Comparison of ENCODE assay signal across 33 cellular contexts in genomic region chr22:32076726-32077550, GRCh38. TPM values are rescaled to one million over a fixed set of nuclear protein-coding genes. Genes with fewer than 3 reads are reported as not detected.
"Had no signal": no experiment of that assay in that cellular context is flagged by ENCODE, and none has a peak within 500 bp of the region (broad histone marks: within the 10 kb centered on the region; RNA-seq: fewer than 3 reads in every experiment).

No MANE protein-coding gene starts in this region.

- H3K36me3 ChIP-seq: brain microvascular endothelial cell, esophagus squamous epithelium, gastroesophageal sphincter, lower lobe of right lung, neural progenitor cell, transverse colon had no signal

- DNase-seq: activated CD4-positive, alpha-beta T cell treated with anti-CD3 and anti-CD28 coated beads for 48 hours; activated CD4-positive, alpha-beta T cell treated with anti-CD3 and anti-CD28 coated beads, Interleukin-2, amount 50 U/mL, for 48 hours; activated CD8-positive, alpha-beta memory T cell treated with anti-CD3 and anti-CD28 coated beads, Interleukin-2, amount 50 U/mL, for 4 hours; activated effector memory CD4-positive, alpha-beta T cell treated with anti-CD3 and anti-CD28 coated beads, Interleukin-2, amount 50 U/mL, for 16 hours; activated naive CD4-positive, alpha-beta T cell treated with anti-CD3 and anti-CD28 coated beads for 36 hours; activated T-cell treated with anti-CD3 and anti-CD28 coated beads, Interleukin-2, amount 50 U/mL, for 1 hour; amniotic stem cell; brain microvascular endothelial cell; central memory CD4-positive, alpha-beta T cell; effector CD4-positive, alpha-beta T cell; esophagus squamous epithelium; hippocampal formation; left colon; lower lobe of right lung; mesenchymal stem cell; natural killer cell; occipital lobe; psoas muscle; stimulated activated CD4-positive, alpha-beta T cell treated with anti-CD3 and anti-CD28 coated beads, Interleukin-2, amount 100 ng/mL, for 48 hours; stimulated activated naive CD8-positive, alpha-beta T cell treated with anti-CD3 and anti-CD28 coated beads, Interleukin-15, Interleukin-2, amounts not matched to agents 100 U/mL and 50 U/mL, for 24 hours; SW 1271; T-helper 9 cell; testis; transverse colon had no signal

- H3K27ac ChIP-seq: brain microvascular endothelial cell, esophagus squamous epithelium, gastroesophageal sphincter, lower lobe of right lung, neural progenitor cell, parathyroid adenoma, psoas muscle, testis, VCaP had no signal

- H3K4me1 ChIP-seq: esophagus squamous epithelium, gastroesophageal sphincter, lower lobe of right lung, neural progenitor cell, parathyroid adenoma had no signal

- H3K27me3 ChIP-seq: neural progenitor cell, testis, transverse colon had no signal

- H3K4me3 ChIP-seq: esophagus squamous epithelium, gastroesophageal sphincter, lower lobe of right lung, neural progenitor cell, psoas muscle, testis, transverse colon had no signal

- H3K9me3 ChIP-seq: esophagus squamous epithelium, gastroesophageal sphincter, lower lobe of right lung, psoas muscle, testis, transverse colon had no signal

- ATAC-seq: activated CD4-positive, CD25-positive, alpha-beta regulatory T cell treated with anti-CD3 and anti-CD28 coated beads, Interleukin-2, amount 50 U/mL, for 24 hours; gastroesophageal sphincter; natural killer cell; psoas muscle; stimulated activated naive CD8-positive, alpha-beta T cell treated with anti-CD3 and anti-CD28 coated beads, Interleukin-15, Interleukin-2, amounts not matched to agents 100 U/mL and 50 U/mL, for 24 hours had no signal

RNA-seq across cellular contexts. Expression of gene SLC5A1, which starts 33.9 kb away (rescaled TPM):
- total RNA-seq: activated CD8-positive, alpha-beta memory T cell treated with anti-CD3 and anti-CD28 coated beads for 36 hours; activated naive CD4-positive, alpha-beta T cell treated with anti-CD3 and anti-CD28 coated beads for 36 hours; activated T-helper 1 cell treated with anti-CD3 and anti-CD28 coated beads, Interleukin-12 subunit alpha, Interleukin-12 subunit beta, Interleukin-2, Interleukin-4 antibody, amounts not matched to agents 30 ng/mL and 10 ng/mL and 1 ng/mL, durations not matched to agents 14 hours and 24 hours and 36 hours; astrocyte; mononuclear cell; natural killer cell; occipital lobe had no signal
